In genomic region chr5:154520861-154521453, GRCh38 we compare ENCODE assay signal across 7 cellular contexts.
DNase-seq lines count a peak whose midpoint lies in the region; ATAC-seq and TF ChIP-seq lines count a peak whose summit lies in the region.

No MANE protein-coding gene starts in this region.

- no peaks in the 10 kb centered on the region for H3F3A ChIP-seq in DOHH2 (ENCODE audit: control insufficient read depth, insufficient read depth)

- H3K27me3 ChIP-seq in DOHH2 (ENCODE audit: control insufficient read depth, low read length) = no peaks in the 10 kb centered on the region
- H3K27me3 ChIP-seq in iPS-20b (ENCODE audit: insufficient read depth, low read length) = peaks cover 29% of the 10 kb centered on the region; the same call in 1 of the 2 replicates

- no peak overlapping the region for H3K4me3 ChIP-seq in DOHH2 (ENCODE audit: low read length)
- peak overlapping the region; percentile 72 for H3K4me3 ChIP-seq in iPS-20b (ENCODE audit: low read length)

- H3K27ac ChIP-seq in DOHH2 (ENCODE audit: low read depth, low read length) (no peak overlapping the region), VCaP (no peak overlapping the region), iPS-20b (ENCODE audit: low read length) (no peak overlapping the region)

- TF ChIP-seq CTCF in DOHH2 (IDR thresholded peaks at IDR 0.05; ENCODE audit: low read depth, low read length, poor library complexity, severe bottlenecking) = peak; percentile 97
- TF ChIP-seq CTCF in VCaP (conservative IDR thresholded peaks at IDR 0.05) = peak; percentile 71

- no peaks in the 10 kb centered on the region for H3K79me2 ChIP-seq in DOHH2 (ENCODE audit: control insufficient read depth, low read length)

- peak overlapping the region; percentile 66 for H3K9ac ChIP-seq in iPS-20b (ENCODE audit: low read depth, low read length)

- H3K9me3 ChIP-seq in DOHH2 (ENCODE audit: control insufficient read depth, insufficient read depth, low read length) (no peaks in the 10 kb centered on the region), iPS-20b (ENCODE audit: insufficient read depth, low read depth, low read length) (no peaks in the 10 kb centered on the region)

- H3K4me1 ChIP-seq in DOHH2 (ENCODE audit: control insufficient read depth, low read length) = no peaks in the 10 kb centered on the region
- peaks cover 6% of the 10 kb centered on the region; the same call in 1 of the 2 replicates for H3K4me1 ChIP-seq in iPS-20b (ENCODE audit: insufficient read depth, low read length)

- DNase-seq in HPDE6-E6E7 (ENCODE audit: extremely low spot score) (peak; percentile 46), activated gamma-delta T cell treated with Interleukin-2 at 50 U/mL for 16 hours (no peak)

- H3K4me2 ChIP-seq in DOHH2 (ENCODE audit: low read length) = no peak overlapping the region

- H3K36me3 ChIP-seq in DOHH2 (ENCODE audit: control insufficient read depth, low read length) = no peaks in the 10 kb centered on the region
- no peaks in the 10 kb centered on the region for H3K36me3 ChIP-seq in iPS-20b (ENCODE audit: insufficient read depth, low read depth, low read length)

- no peaks in the 10 kb centered on the region for H4K20me1 ChIP-seq in DOHH2 (ENCODE audit: control insufficient read depth, insufficient read depth, low read depth, low read length)

- ATAC-seq in GM21381 (IDR thresholded peaks at IDR 0.05; ENCODE audit: unreplicated experiment) (no peak), GM18858 (IDR thresholded peaks at IDR 0.05; ENCODE audit: unreplicated experiment) (no peak)

- no peaks in the 10 kb centered on the region for H3K9me2 ChIP-seq in DOHH2 (replicated peaks; ENCODE audit: control insufficient read depth, low read length)
